Comparison of ENCODE assay signal across 1 cellular context in the genomic region with DNA sequence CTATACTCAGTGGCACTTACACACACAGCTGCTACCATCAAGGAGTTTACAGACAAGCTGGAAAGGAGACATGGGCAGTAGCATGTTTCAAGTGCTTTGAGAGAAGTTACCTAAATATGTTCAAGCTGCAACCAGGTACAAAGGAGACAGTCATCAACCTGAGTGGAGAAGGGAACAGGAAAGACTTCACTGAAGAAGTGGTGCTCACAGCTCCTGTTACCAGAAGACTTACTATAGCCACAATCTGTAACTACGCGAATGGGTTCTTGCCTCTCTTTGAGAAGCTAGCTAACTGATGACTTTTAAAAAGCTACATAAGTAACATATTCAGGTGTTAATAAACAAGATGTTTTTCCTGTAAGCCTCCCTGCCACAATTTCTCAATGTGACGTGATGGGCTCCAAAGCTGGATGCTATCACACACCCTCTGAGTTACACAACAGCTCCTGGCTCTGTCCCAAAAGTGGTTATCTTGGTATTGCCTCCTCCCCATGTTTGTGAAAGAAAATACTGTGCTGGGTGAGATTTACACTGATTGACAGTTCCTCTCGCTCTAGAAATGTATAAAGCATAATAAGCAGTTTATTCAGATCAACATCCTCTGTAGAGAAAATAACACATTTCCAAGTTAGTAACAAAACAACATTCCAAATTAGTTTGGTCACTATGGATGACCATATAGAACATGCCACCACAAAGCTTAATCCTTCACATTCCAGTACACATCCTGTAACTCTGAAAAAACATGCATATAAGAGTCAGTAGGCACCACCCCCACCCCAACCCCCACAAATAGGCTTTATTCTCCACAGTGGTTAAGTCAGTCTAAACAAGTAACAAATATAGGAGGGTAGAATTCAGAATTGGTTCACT.
TF ChIP-seq lines count a peak whose summit lies in the region.

No MANE protein-coding gene starts in this region.

TF ChIP-seq in K562, 482 proteins besides CTCF, POLR2A, EP300 and RAD21 (continued from another document and continues in another):
- TF ChIP-seq, protein P1, sequence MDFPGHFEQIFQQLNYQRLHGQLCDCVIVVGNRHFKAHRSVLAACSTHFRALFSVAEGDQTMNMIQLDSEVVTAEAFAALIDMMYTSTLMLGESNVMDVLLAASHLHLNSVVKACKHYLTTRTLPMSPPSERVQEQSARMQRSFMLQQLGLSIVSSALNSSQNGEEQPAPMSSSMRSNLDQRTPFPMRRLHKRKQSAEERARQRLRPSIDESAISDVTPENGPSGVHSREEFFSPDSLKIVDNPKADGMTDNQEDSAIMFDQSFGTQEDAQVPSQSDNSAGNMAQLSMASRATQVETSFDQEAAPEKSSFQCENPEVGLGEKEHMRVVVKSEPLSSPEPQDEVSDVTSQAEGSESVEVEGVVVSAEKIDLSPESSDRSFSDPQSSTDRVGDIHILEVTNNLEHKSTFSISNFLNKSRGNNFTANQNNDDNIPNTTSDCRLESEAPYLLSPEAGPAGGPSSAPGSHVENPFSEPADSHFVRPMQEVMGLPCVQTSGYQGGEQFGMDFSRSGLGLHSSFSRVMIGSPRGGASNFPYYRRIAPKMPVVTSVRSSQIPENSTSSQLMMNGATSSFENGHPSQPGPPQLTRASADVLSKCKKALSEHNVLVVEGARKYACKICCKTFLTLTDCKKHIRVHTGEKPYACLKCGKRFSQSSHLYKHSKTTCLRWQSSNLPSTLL (IDR thresholded peaks at IDR 0.05), result no peak
- TF ChIP-seq ZNF668 (CRISPR knock-in tag; IDR thresholded peaks at IDR 0.05) (no peak), HDAC1 (IDR thresholded peaks at IDR 0.05) (peak in 1 of 2 experiments; percentile 97; a peak in 3 of 4 replicates), CBX8 (IDR thresholded peaks at IDR 0.05; ENCODE audit: borderline replicate concordance, extremely low read depth, low read depth, low read length, poor library complexity, severe bottlenecking) (no peak), RFX7 (CRISPR knock-in tag; IDR thresholded peaks at IDR 0.05) (no peak), STAT5A (IDR thresholded peaks at IDR 0.05; ENCODE audit: borderline replicate concordance, low read length) (peak; percentile 38; the same call in 1 of the 2 replicates), ETV1 (tag; conservative IDR thresholded peaks at IDR 0.05; ENCODE audit: low read depth) (no peak), HCFC1 (IDR thresholded peaks at IDR 0.05; ENCODE audit: low read depth, low read length) (no peak), RBM22 (IDR thresholded peaks at IDR 0.05; ENCODE audit: low read depth, low read length, poor library complexity, severe bottlenecking) (no peak), MTA3 (IDR thresholded peaks at IDR 0.05; ENCODE audit: borderline replicate concordance) (no peak), HNRNPK (IDR thresholded peaks at IDR 0.05; ENCODE audit: low read depth, low read length, poor library complexity, severe bottlenecking) (no peak), SIN3A (IDR thresholded peaks at IDR 0.05; ENCODE audit: borderline replicate concordance in 2 of 2, control insufficient read depth in 1 of 2, low read depth in 2 of 2, low read length in 2 of 2) (no peak), SUPT5H (IDR thresholded peaks at IDR 0.05) (no peak), DACH1 (IDR thresholded peaks at IDR 0.05; ENCODE audit: partially characterized antibody) (peak; percentile 47), CEBPB (tag; IDR thresholded peaks at IDR 0.05) (peak; percentile 99), ZBTB1 (CRISPR knock-in tag; IDR thresholded peaks at IDR 0.05; ENCODE audit: borderline replicate concordance, low read depth) (no peak), ZNF696 (CRISPR knock-in tag; conservative IDR thresholded peaks at IDR 0.05) (no peak), CEBPG (CRISPR knock-in tag; IDR thresholded peaks at IDR 0.05) (peak; percentile 84), CEBPG (tag; conservative IDR thresholded peaks at IDR 0.05 in 1 of 2, IDR thresholded peaks at IDR 0.05 in 1 of 2) (peak; percentile 91 to 95), HDAC6 (IDR thresholded peaks at IDR 0.05; ENCODE audit: low read depth, low read length) (no peak), NR2C1 (IDR thresholded peaks at IDR 0.05) (no peak), NR2C1 (tag; IDR thresholded peaks at IDR 0.05) (0 out of 2 replicates have a peak, but pooled peaks have one; percentile 11), E2F3 (CRISPR knock-in tag; IDR thresholded peaks at IDR 0.05) (no peak), ZNF76 (CRISPR knock-in tag; IDR thresholded peaks at IDR 0.05; ENCODE audit: borderline replicate concordance) (no peak), U2AF1 (optimal IDR thresholded peaks at IDR 0.05; ENCODE audit: low read depth, low read length) (no peak), RFX1 (IDR thresholded peaks at IDR 0.05) (no peak), SMARCA4 (IDR thresholded peaks at IDR 0.05) (peak; percentile 82), ILK (tag; IDR thresholded peaks at IDR 0.05; ENCODE audit: borderline replicate concordance, low read depth) (no peak), TRIM24 (IDR thresholded peaks at IDR 0.05) (peak; percentile 74 to 83; a peak in 3 of 4 replicates), GTF2E2 (tag; IDR thresholded peaks at IDR 0.05) (no peak), ZNF384 (IDR thresholded peaks at IDR 0.05; ENCODE audit: low read depth, low read length) (no peak), CREM (IDR thresholded peaks at IDR 0.05; ENCODE audit: low read depth) (peak; percentile 82), ZNF41 (CRISPR knock-in tag; conservative IDR thresholded peaks at IDR 0.05) (no peak)
- TF ChIP-seq, protein P2, sequence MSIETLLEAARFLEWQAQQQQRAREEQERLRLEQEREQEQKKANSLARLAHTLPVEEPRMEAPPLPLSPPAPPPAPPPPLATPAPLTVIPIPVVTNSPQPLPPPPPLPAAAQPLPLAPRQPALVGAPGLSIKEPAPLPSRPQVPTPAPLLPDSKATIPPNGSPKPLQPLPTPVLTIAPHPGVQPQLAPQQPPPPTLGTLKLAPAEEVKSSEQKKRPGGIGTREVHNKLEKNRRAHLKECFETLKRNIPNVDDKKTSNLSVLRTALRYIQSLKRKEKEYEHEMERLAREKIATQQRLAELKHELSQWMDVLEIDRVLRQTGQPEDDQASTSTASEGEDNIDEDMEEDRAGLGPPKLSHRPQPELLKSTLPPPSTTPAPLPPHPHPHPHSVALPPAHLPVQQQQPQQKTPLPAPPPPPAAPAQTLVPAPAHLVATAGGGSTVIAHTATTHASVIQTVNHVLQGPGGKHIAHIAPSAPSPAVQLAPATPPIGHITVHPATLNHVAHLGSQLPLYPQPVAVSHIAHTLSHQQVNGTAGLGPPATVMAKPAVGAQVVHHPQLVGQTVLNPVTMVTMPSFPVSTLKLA (conservative IDR thresholded peaks at IDR 0.05), result peak; percentile 19 to 69; a peak in 1 of 4 replicates
- TF ChIP-seq, protein P3, sequence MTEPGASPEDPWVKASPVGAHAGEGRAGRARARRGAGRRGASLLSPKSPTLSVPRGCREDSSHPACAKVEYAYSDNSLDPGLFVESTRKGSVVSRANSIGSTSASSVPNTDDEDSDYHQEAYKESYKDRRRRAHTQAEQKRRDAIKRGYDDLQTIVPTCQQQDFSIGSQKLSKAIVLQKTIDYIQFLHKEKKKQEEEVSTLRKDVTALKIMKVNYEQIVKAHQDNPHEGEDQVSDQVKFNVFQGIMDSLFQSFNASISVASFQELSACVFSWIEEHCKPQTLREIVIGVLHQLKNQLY (CRISPR knock-in tag; conservative IDR thresholded peaks at IDR 0.05), result no peak
- TF ChIP-seq, protein P4, sequence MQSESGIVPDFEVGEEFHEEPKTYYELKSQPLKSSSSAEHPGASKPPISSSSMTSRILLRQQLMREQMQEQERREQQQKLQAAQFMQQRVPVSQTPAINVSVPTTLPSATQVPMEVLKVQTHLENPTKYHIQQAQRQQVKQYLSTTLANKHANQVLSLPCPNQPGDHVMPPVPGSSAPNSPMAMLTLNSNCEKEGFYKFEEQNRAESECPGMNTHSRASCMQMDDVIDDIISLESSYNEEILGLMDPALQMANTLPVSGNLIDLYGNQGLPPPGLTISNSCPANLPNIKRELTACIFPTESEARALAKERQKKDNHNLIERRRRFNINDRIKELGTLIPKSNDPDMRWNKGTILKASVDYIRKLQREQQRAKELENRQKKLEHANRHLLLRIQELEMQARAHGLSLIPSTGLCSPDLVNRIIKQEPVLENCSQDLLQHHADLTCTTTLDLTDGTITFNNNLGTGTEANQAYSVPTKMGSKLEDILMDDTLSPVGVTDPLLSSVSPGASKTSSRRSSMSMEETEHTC (IDR thresholded peaks at IDR 0.05), result no peak
- TF ChIP-seq, protein P5, sequence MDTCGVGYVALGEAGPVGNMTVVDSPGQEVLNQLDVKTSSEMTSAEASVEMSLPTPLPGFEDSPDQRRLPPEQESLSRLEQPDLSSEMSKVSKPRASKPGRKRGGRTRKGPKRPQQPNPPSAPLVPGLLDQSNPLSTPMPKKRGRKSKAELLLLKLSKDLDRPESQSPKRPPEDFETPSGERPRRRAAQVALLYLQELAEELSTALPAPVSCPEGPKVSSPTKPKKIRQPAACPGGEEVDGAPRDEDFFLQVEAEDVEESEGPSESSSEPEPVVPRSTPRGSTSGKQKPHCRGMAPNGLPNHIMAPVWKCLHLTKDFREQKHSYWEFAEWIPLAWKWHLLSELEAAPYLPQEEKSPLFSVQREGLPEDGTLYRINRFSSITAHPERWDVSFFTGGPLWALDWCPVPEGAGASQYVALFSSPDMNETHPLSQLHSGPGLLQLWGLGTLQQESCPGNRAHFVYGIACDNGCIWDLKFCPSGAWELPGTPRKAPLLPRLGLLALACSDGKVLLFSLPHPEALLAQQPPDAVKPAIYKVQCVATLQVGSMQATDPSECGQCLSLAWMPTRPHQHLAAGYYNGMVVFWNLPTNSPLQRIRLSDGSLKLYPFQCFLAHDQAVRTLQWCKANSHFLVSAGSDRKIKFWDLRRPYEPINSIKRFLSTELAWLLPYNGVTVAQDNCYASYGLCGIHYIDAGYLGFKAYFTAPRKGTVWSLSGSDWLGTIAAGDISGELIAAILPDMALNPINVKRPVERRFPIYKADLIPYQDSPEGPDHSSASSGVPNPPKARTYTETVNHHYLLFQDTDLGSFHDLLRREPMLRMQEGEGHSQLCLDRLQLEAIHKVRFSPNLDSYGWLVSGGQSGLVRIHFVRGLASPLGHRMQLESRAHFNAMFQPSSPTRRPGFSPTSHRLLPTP (IDR thresholded peaks at IDR 0.05; ENCODE audit: borderline replicate concordance, extremely low read depth, insufficient read length), result no peak
- TF ChIP-seq, protein P6, sequence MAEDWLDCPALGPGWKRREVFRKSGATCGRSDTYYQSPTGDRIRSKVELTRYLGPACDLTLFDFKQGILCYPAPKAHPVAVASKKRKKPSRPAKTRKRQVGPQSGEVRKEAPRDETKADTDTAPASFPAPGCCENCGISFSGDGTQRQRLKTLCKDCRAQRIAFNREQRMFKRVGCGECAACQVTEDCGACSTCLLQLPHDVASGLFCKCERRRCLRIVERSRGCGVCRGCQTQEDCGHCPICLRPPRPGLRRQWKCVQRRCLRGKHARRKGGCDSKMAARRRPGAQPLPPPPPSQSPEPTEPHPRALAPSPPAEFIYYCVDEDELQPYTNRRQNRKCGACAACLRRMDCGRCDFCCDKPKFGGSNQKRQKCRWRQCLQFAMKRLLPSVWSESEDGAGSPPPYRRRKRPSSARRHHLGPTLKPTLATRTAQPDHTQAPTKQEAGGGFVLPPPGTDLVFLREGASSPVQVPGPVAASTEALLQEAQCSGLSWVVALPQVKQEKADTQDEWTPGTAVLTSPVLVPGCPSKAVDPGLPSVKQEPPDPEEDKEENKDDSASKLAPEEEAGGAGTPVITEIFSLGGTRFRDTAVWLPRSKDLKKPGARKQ (CRISPR knock-in tag; IDR thresholded peaks at IDR 0.05), result no peak
- TF ChIP-seq, protein P7, sequence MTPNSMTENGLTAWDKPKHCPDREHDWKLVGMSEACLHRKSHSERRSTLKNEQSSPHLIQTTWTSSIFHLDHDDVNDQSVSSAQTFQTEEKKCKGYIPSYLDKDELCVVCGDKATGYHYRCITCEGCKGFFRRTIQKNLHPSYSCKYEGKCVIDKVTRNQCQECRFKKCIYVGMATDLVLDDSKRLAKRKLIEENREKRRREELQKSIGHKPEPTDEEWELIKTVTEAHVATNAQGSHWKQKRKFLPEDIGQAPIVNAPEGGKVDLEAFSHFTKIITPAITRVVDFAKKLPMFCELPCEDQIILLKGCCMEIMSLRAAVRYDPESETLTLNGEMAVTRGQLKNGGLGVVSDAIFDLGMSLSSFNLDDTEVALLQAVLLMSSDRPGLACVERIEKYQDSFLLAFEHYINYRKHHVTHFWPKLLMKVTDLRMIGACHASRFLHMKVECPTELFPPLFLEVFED (CRISPR knock-in tag; conservative IDR thresholded peaks at IDR 0.05), result no peak
- TF ChIP-seq, protein P8, sequence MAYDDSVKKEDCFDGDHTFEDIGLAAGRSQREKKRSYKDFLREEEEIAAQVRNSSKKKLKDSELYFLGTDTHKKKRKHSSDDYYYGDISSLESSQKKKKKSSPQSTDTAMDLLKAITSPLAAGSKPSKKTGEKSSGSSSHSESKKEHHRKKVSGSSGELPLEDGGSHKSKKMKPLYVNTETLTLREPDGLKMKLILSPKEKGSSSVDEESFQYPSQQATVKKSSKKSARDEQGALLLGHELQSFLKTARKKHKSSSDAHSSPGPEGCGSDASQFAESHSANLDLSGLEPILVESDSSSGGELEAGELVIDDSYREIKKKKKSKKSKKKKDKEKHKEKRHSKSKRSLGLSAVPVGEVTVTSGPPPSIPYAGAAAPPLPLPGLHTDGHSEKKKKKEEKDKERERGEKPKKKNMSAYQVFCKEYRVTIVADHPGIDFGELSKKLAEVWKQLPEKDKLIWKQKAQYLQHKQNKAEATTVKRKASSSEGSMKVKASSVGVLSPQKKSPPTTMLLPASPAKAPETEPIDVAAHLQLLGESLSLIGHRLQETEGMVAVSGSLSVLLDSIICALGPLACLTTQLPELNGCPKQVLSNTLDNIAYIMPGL (CRISPR knock-in tag; IDR thresholded peaks at IDR 0.05), result no peak
- TF ChIP-seq, protein P9, sequence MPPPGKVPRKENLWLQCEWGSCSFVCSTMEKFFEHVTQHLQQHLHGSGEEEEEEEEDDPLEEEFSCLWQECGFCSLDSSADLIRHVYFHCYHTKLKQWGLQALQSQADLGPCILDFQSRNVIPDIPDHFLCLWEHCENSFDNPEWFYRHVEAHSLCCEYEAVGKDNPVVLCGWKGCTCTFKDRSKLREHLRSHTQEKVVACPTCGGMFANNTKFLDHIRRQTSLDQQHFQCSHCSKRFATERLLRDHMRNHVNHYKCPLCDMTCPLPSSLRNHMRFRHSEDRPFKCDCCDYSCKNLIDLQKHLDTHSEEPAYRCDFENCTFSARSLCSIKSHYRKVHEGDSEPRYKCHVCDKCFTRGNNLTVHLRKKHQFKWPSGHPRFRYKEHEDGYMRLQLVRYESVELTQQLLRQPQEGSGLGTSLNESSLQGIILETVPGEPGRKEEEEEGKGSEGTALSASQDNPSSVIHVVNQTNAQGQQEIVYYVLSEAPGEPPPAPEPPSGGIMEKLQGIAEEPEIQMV (tag; conservative IDR thresholded peaks at IDR 0.05; ENCODE audit: low read depth), result no peak
- TF ChIP-seq, protein P10, sequence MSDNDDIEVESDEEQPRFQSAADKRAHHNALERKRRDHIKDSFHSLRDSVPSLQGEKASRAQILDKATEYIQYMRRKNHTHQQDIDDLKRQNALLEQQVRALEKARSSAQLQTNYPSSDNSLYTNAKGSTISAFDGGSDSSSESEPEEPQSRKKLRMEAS (CRISPR knock-in tag; IDR thresholded peaks at IDR 0.05), result no peak
- TF ChIP-seq, protein P11, sequence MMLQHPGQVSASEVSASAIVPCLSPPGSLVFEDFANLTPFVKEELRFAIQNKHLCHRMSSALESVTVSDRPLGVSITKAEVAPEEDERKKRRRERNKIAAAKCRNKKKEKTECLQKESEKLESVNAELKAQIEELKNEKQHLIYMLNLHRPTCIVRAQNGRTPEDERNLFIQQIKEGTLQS (IDR thresholded peaks at IDR 0.05), result peak; percentile 75
- TF ChIP-seq, protein P11 (CRISPR knock-in tag; conservative IDR thresholded peaks at IDR 0.05), result 0 out of 2 replicates have a peak, but pooled peaks have one; percentile 26
